In the genomic region with DNA sequence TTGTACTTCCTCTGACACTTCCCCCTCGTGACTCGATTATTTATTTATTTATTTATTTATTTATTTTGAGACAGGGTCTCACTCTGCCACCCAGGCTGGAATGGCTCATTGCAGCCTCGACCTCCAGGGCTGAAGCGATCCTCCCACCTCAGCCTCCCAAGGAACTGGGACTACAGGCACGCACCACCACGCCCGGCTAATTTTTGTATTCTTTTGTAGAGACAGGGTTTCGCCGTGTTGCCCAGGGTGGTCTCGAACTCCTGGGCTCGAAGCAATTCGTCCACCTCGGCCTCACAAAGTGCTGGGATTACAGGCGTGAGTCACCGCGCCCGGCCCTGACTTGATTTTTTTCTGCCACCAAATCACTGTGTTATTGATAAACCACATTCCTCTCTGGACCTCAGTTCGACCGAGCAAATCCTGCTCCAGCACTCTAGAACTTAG, we compare ENCODE assay signal across 2 cellular contexts.
TF ChIP-seq lines count a peak whose summit lies in the region.

No MANE protein-coding gene starts in this region.

TF ChIP-seq in SK-N-SH, 30 proteins besides CTCF, POLR2A, EP300 and RAD21 (continued from another document):
- TF ChIP-seq FOSL2 (IDR thresholded peaks at IDR 0.05; ENCODE audit: borderline replicate concordance, low read depth) (no peak), ZBTB33 (IDR thresholded peaks at IDR 0.05; ENCODE audit: borderline replicate concordance, low read depth) (no peak), PBX3 (IDR thresholded peaks at IDR 0.05) (no peak), REST (IDR thresholded peaks at IDR 0.05; ENCODE audit: low read depth, low read length) (no peak), TAF1 (IDR thresholded peaks at IDR 0.05; ENCODE audit: borderline replicate concordance, low read depth, low read length) (no peak), TCF12 (IDR thresholded peaks at IDR 0.05) (no peak), RXRA (IDR thresholded peaks at IDR 0.05; ENCODE audit: borderline replicate concordance, low read depth) (no peak), TEAD4 (IDR thresholded peaks at IDR 0.05; ENCODE audit: borderline replicate concordance, insufficient read depth) (no peak)
TF ChIP-seq in SK-N-SH: peak in this region for 0.

TF ChIP-seq in SK-N-SH treated with all-trans-retinoic acid at 6 μM for 48 hours, 23 proteins besides CTCF, POLR2A, EP300 and RAD21 (continued from another document):
- TF ChIP-seq TSHZ2 (CRISPR knock-in tag; IDR thresholded peaks at IDR 0.05) (no peak), RARB (CRISPR knock-in tag; IDR thresholded peaks at IDR 0.05) (no peak), ZC3H10 (CRISPR knock-in tag; IDR thresholded peaks at IDR 0.05) (no peak)
